Comparison of ENCODE assay signal across 8 cellular contexts in the genomic region with DNA sequence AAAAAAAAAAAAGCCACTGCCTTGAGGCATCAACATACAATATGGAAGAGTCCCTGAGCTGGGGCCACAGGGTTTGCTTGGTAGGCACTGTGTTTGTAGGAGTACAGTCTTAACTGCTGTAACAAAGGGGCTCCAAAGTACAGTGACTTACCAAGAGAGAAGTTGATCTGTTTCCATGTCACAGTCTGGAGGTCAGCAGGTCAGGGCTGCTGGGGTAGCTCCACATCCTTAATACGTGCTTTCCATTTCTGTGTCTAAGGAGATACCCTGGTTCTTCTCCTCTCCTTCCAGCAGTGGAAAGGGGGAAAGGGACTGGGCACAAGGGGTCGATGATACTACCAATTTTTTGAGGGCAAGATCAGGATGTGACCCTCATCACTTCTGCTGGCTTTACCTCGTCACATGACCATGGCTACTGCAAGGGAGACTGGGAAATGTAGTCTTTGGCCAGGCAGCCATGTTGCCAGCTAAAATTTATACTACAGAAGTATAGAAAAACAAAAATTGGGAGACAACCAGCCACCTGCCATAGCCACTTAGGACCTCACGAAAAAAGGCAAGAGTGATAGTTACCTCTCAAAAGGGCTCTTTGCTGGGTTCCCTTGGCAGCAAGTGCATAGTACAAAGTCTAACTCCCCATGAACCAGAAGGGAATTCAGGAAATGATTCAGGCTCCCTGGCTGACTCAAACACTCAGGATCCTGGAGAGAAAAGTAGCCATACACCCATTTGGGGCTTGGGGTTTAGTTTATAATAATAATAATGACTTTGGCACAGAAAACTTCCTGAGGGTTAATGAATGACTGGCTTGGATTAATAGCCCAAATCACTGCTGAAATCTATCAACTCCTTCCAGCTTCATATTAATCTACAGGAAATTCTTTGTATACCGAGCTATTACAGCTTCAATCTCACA. TPM values are rescaled to one million over a fixed set of nuclear protein-coding genes. Genes with fewer than 3 reads are reported as not detected.
DNase-seq lines count a peak whose midpoint lies in the region; ATAC-seq, FAIRE-seq and TF ChIP-seq lines count a peak whose summit lies in the region.

No MANE protein-coding gene starts in this region.

- H3K36me3 Mint-ChIP-seq in astrocyte (ENCODE audit: low read depth, unreplicated experiment), result no peaks in the 10 kb centered on the region

- dilution Hi-C loops in keratinocyte (cut with MboI; ENCODE audit: extremely low pct_ligation_motif_present, low sequenced_read_pairs), result no loop called here

- H3K4me1 ChIP-seq in KMS-11 (ENCODE audit: low read depth, poor library complexity, severe bottlenecking) (no peaks in the 10 kb centered on the region), astrocyte (ENCODE audit: insufficient read depth, low read length) (peaks cover 42% of the 10 kb centered on the region), keratinocyte (ENCODE audit: control insufficient read depth, extremely low read depth, insufficient read depth, low read length) (peaks cover 37% of the 10 kb centered on the region), prostate gland (replicated peaks) (no peaks in the 10 kb centered on the region)

- no peaks in the 10 kb centered on the region for H3K27me3 Mint-ChIP-seq in astrocyte (ENCODE audit: low read depth, unreplicated experiment)

- no peaks in the 10 kb centered on the region for H3K9me3 Mint-ChIP-seq in astrocyte (ENCODE audit: unreplicated experiment)

- no peak for ATAC-seq in HG03095 (IDR thresholded peaks at IDR 0.05; ENCODE audit: unreplicated experiment)

- TF ChIP-seq CTCF in KMS-11 (conservative IDR thresholded peaks at IDR 0.05; ENCODE audit: low read depth, low read length) (no peak), astrocyte (IDR thresholded peaks at IDR 0.05; ENCODE audit: insufficient read depth, low read depth, low read length) (no peak), keratinocyte (optimal IDR thresholded peaks at IDR 0.05 in 1 of 3, IDR thresholded peaks at IDR 0.05 in 1 of 3, conservative IDR thresholded peaks at IDR 0.05 in 1 of 3; ENCODE audit: extremely low read depth in 1 of 3, insufficient read depth in 2 of 3, low read length in 3 of 3) (no peak), prostate gland (IDR thresholded peaks at IDR 0.05) (no peak)

- intact Hi-C loops in prostate gland (cut with DNase I), result no loop called here

- no peak overlapping the region for H3K9ac ChIP-seq in KMS-11
- no peak overlapping the region for H3K9ac ChIP-seq in astrocyte (ENCODE audit: low read length)
- H3K9ac ChIP-seq in keratinocyte (ENCODE audit: control insufficient read depth, extremely low read depth, insufficient read depth, low read length), result peak overlapping the region; percentile 20

- peak overlapping the region; percentile 50 for H3K4me3 Mint-ChIP-seq in astrocyte (ENCODE audit: unreplicated experiment)

- H2AFZ ChIP-seq in KMS-11 (ENCODE audit: low read depth) (peak overlapping the region; percentile 23; the same call in 1 of the 2 replicates), astrocyte (ENCODE audit: low read depth, low read length) (peak overlapping the region; percentile 57), keratinocyte (ENCODE audit: control insufficient read depth, low read length) (peak overlapping the region; percentile 88)

- H3K27ac ChIP-seq in KMS-11 (no peak overlapping the region), astrocyte (ENCODE audit: low read depth, low read length) (peak overlapping the region; percentile 60), keratinocyte (ENCODE audit: control insufficient read depth, insufficient read depth, low read length) (peak overlapping the region; percentile 75), prostate gland (no peak overlapping the region)

- no peak overlapping the region for H3K4me2 ChIP-seq in KMS-11
- peak overlapping the region; percentile 80 for H3K4me2 ChIP-seq in astrocyte (ENCODE audit: low read length)
- peak overlapping the region; percentile 76 for H3K4me2 ChIP-seq in keratinocyte (ENCODE audit: control insufficient read depth, extremely low read depth, insufficient read depth, low read depth, low read length)

- DNase-seq in ELR (ENCODE audit: low read depth) (peak; percentile 83), astrocyte (ENCODE audit: low read depth) (peak; percentile 92), keratinocyte (ENCODE audit: low read depth, low spot score) (no peak), NCI-H2107 (lab: John Stamatoyannopoulos, UW) (no peak), prostate gland (ENCODE audit: low spot score) (no peak), amniotic stem cell (lab: John Stamatoyannopoulos, UW) (no peak)

- FAIRE-seq in astrocyte (lab: Jason Lieb, UNC) (no peak), keratinocyte (lab: Jason Lieb, UNC) (peak; percentile 70)

- H3K9me3 ChIP-seq in astrocyte (ENCODE audit: insufficient read depth, low read depth, low read length), result no peaks in the 10 kb centered on the region
- no peaks in the 10 kb centered on the region for H3K9me3 ChIP-seq in keratinocyte (ENCODE audit: control insufficient read depth, low read depth, low read length)
- no peaks in the 10 kb centered on the region for H3K9me3 ChIP-seq in prostate gland

- H3K9me1 ChIP-seq in keratinocyte (ENCODE audit: control insufficient read depth, extremely low read depth, insufficient read depth, low read length), result no peaks in the 10 kb centered on the region

- WGBS in prostate gland, result 58% methylated on average over 5 of the region's 5 CpGs

- H3K27me3 ChIP-seq in KMS-11 (ENCODE audit: insufficient read depth, low read depth) (no peaks in the 10 kb centered on the region), astrocyte (ENCODE audit: insufficient read depth, low read length) (no peaks in the 10 kb centered on the region), keratinocyte (ENCODE audit: control insufficient read depth, extremely low read depth, insufficient read depth, low read length) (no peaks in the 10 kb centered on the region), prostate gland (replicated peaks; ENCODE audit: insufficient read depth) (no peaks in the 10 kb centered on the region)

- TF ChIP-seq POLR2A in prostate gland (IDR thresholded peaks at IDR 0.05), result no peak

- peak overlapping the region; percentile 94 for H3K27ac Mint-ChIP-seq in astrocyte (ENCODE audit: unreplicated experiment)

- H3K36me3 ChIP-seq in KMS-11 (ENCODE audit: insufficient read depth) (no peaks in the 10 kb centered on the region), astrocyte (ENCODE audit: insufficient read depth, low read length) (no peaks in the 10 kb centered on the region), keratinocyte (ENCODE audit: control insufficient read depth in 2 of 2, extremely low read depth in 1 of 2, insufficient read depth in 2 of 2, low read length in 2 of 2) (no peaks in the 10 kb centered on the region), prostate gland (no peaks in the 10 kb centered on the region)

- no peak overlapping the region for H3K4me3 ChIP-seq in KMS-11 (IDR thresholded peaks at IDR 0.05; ENCODE audit: insufficient read depth, low read depth, low read length)
- H3K4me3 ChIP-seq in astrocyte (ENCODE audit: insufficient read depth, low read depth, low read length), result peak overlapping the region; percentile 27
- peak overlapping the region in 2 of 3 experiments; percentile 30 to 54 for H3K4me3 ChIP-seq in keratinocyte (ENCODE audit: control insufficient read depth in 2 of 3, extremely low read depth in 1 of 3, insufficient read depth in 2 of 3, low read depth in 1 of 3, low read length in 3 of 3)
- H3K4me3 ChIP-seq in prostate gland, result no peak overlapping the region

- H3K79me2 ChIP-seq in KMS-11 (ENCODE audit: insufficient read depth, low read depth) (no peaks in the 10 kb centered on the region), astrocyte (ENCODE audit: insufficient read depth, low read length) (no peaks in the 10 kb centered on the region), keratinocyte (ENCODE audit: control insufficient read depth, insufficient read depth, low read length) (no peaks in the 10 kb centered on the region)

- H4K20me1 ChIP-seq in KMS-11 (ENCODE audit: insufficient read depth) (no peaks in the 10 kb centered on the region), astrocyte (ENCODE audit: insufficient read depth, low read length) (no peaks in the 10 kb centered on the region), keratinocyte (ENCODE audit: control insufficient read depth, extremely low read depth, insufficient read depth, low read length) (no peaks in the 10 kb centered on the region)

- peaks cover 46% of the 10 kb centered on the region for H3K4me1 Mint-ChIP-seq in astrocyte (ENCODE audit: low read depth, unreplicated experiment)

RNA-seq across cellular contexts. Expression of gene ATP5PO, which starts 52.7 kb away (rescaled TPM):
- 163 and 171 TPM in 2 replicates for total RNA-seq in astrocyte
- 231 to 359 TPM (median 273 TPM) in 3 replicates for polyA plus RNA-seq in keratinocyte
- 54.8 TPM for polyA plus RNA-seq in keratinocyte (2011; ENCODE audit: low read depth)
- 250 and 373 TPM in 2 replicates for polyA plus RNA-seq in keratinocyte (2011; cell fraction: cytosol; rRNA removed)
- 111 and 123 TPM in 2 replicates for polyA plus RNA-seq in keratinocyte (2011; cell fraction: nucleus; rRNA removed)
- 182 and 202 TPM in 2 replicates for polyA plus RNA-seq in keratinocyte (2012; ENCODE audit: low replicate concordance)
- polyA minus RNA-seq in keratinocyte, result 44.7 to 124 TPM (median 120 TPM) in 3 replicates
- 90.0 TPM for polyA minus RNA-seq in keratinocyte (2011; cell fraction: cytosol; rRNA and poly(A)+ RNA removed)
- polyA minus RNA-seq in keratinocyte (2011; cell fraction: nucleus; rRNA and poly(A)+ RNA removed), result 15.3 and 30.9 TPM in 2 replicates
- total RNA-seq in prostate gland, result 100 to 1,000 TPM; 143 to 153 TPM

Comparison
In these comparisons a context has a peak if more than half of its experiments do, and no peak if none do; other contexts are left out.
1. DNase-seq: peak in ELR (single experiment) and astrocyte (single experiment); none in keratinocyte (single experiment), NCI-H2107 (single experiment), prostate gland (single experiment) and amniotic stem cell (single experiment).
2. H2AFZ ChIP-seq: peak in every context shown above with its lines; median percentile 88 in keratinocyte; 57 in astrocyte; 23 in KMS-11.
3. H3K27ac ChIP-seq: peak in astrocyte (single experiment) and keratinocyte (single experiment); none in KMS-11 (single experiment) and prostate gland (0 of 2).
4. H3K4me3 ChIP-seq: peak in astrocyte (single experiment) and keratinocyte (2 of 3); none in KMS-11 (single experiment) and prostate gland (0 of 2).